ENCODE assay signal across 1 cellular context in the genomic region with DNA sequence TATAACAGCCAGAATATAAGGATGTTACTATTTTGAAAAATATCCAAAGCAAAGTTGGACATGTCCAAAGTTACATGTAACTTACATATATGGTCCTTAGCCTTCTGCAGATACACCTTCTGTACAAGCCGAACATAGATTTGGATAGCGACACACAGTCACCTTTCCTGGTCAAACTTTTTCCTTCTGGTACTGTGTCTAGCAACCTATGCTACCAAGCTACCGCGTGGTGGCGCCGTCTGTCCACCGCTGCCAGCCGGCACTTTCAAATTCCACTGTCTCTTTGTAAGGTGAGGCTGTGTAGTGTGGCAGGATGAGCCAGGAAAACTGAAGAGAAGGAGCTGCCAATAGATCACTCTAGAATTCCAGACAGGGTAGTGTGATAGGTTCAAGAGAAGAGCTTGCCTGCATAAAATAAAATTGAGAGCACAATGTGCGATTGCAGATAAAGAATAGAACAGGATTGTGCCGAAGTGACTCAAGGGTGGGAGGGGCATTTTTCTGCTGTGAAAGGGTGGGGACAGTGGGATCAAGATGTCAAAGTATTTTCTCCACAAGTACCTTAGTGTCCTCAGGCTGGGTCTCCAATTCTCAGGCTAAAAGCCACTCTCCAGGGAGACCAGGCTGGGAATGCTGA.
TF ChIP-seq lines count a peak whose summit lies in the region.

No MANE protein-coding gene starts in this region.

TF ChIP-seq in HepG2, 621 proteins besides CTCF, POLR2A, EP300 and RAD21 (continued from another document and continues in another):
- TF ChIP-seq ZNF747 (CRISPR knock-in tag; IDR thresholded peaks at IDR 0.05; ENCODE audit: borderline replicate concordance) (no peak), SMARCC2 (IDR thresholded peaks at IDR 0.05) (no peak), ZSCAN29 (CRISPR knock-in tag; conservative IDR thresholded peaks at IDR 0.05) (no peak), ZNF772 (CRISPR knock-in tag; IDR thresholded peaks at IDR 0.05) (no peak), PHB2 (IDR thresholded peaks at IDR 0.05; ENCODE audit: partially characterized antibody) (no peak), ZNF34 (CRISPR knock-in tag; IDR thresholded peaks at IDR 0.05; ENCODE audit: borderline replicate concordance) (no peak), ZKSCAN5 (CRISPR knock-in tag; IDR thresholded peaks at IDR 0.05) (no peak), ETV5 (CRISPR knock-in tag; IDR thresholded peaks at IDR 0.05; ENCODE audit: borderline replicate concordance) (0 out of 2 replicates have a peak, but pooled peaks have one; percentile 10), ZNF468 (CRISPR knock-in tag; IDR thresholded peaks at IDR 0.05) (no peak), TBX2 (CRISPR knock-in tag; IDR thresholded peaks at IDR 0.05; ENCODE audit: borderline replicate concordance) (no peak), JUNB (CRISPR knock-in tag; IDR thresholded peaks at IDR 0.05; ENCODE audit: borderline replicate concordance) (0 out of 2 replicates have a peak, but pooled peaks have one; percentile 23), ZNF746 (CRISPR knock-in tag; IDR thresholded peaks at IDR 0.05) (no peak), MIER3 (CRISPR knock-in tag; IDR thresholded peaks at IDR 0.05; ENCODE audit: borderline replicate concordance) (peak; percentile 71; the same call in 1 of the 2 replicates), PPARG (CRISPR knock-in tag; conservative IDR thresholded peaks at IDR 0.05) (peak; percentile 47; the same call in 1 of the 2 replicates), RBFOX2 (IDR thresholded peaks at IDR 0.05; ENCODE audit: low read depth, low read length) (no peak), PAF1 (CRISPR knock-in tag; IDR thresholded peaks at IDR 0.05) (no peak), ZBTB1 (CRISPR knock-in tag; IDR thresholded peaks at IDR 0.05; ENCODE audit: borderline replicate concordance) (no peak), U2AF1 (optimal IDR thresholded peaks at IDR 0.05; ENCODE audit: low read depth, low read length) (no peak), ZNF33B (CRISPR knock-in tag; IDR thresholded peaks at IDR 0.05) (no peak), NBN (conservative IDR thresholded peaks at IDR 0.05) (no peak), ZNF777 (CRISPR knock-in tag; IDR thresholded peaks at IDR 0.05) (no peak), RBM39 (IDR thresholded peaks at IDR 0.05; ENCODE audit: low read depth, low read length, poor library complexity, severe bottlenecking) (no peak), JDP2 (CRISPR knock-in tag; IDR thresholded peaks at IDR 0.05; ENCODE audit: borderline replicate concordance) (no peak), KLF6 (CRISPR knock-in tag; IDR thresholded peaks at IDR 0.05) (no peak), RFXAP (CRISPR knock-in tag; IDR thresholded peaks at IDR 0.05; ENCODE audit: borderline replicate concordance) (no peak)
- TF ChIP-seq, protein P1, sequence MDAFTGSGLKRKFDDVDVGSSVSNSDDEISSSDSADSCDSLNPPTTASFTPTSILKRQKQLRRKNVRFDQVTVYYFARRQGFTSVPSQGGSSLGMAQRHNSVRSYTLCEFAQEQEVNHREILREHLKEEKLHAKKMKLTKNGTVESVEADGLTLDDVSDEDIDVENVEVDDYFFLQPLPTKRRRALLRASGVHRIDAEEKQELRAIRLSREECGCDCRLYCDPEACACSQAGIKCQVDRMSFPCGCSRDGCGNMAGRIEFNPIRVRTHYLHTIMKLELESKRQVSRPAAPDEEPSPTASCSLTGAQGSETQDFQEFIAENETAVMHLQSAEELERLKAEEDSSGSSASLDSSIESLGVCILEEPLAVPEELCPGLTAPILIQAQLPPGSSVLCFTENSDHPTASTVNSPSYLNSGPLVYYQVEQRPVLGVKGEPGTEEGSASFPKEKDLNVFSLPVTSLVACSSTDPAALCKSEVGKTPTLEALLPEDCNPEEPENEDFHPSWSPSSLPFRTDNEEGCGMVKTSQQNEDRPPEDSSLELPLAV (CRISPR knock-in tag; conservative IDR thresholded peaks at IDR 0.05; ENCODE audit: low read depth): no peak
- TF ChIP-seq, protein P2, sequence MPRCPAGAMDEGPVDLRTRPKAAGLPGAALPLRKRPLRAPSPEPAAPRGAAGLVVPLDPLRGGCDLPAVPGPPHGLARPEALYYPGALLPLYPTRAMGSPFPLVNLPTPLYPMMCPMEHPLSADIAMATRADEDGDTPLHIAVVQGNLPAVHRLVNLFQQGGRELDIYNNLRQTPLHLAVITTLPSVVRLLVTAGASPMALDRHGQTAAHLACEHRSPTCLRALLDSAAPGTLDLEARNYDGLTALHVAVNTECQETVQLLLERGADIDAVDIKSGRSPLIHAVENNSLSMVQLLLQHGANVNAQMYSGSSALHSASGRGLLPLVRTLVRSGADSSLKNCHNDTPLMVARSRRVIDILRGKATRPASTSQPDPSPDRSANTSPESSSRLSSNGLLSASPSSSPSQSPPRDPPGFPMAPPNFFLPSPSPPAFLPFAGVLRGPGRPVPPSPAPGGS (CRISPR knock-in tag; IDR thresholded peaks at IDR 0.05): no peak
- TF ChIP-seq, protein P3, sequence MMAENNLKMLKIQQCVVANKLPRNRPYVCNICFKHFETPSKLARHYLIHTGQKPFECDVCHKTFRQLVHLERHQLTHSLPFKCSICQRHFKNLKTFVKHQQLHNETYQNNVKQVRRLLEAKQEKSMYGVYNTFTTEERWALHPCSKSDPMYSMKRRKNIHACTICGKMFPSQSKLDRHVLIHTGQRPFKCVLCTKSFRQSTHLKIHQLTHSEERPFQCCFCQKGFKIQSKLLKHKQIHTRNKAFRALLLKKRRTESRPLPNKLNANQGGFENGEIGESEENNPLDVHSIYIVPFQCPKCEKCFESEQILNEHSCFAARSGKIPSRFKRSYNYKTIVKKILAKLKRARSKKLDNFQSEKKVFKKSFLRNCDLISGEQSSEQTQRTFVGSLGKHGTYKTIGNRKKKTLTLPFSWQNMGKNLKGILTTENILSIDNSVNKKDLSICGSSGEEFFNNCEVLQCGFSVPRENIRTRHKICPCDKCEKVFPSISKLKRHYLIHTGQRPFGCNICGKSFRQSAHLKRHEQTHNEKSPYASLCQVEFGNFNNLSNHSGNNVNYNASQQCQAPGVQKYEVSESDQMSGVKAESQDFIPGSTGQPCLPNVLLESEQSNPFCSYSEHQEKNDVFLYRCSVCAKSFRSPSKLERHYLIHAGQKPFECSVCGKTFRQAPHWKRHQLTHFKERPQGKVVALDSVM (CRISPR knock-in tag; IDR thresholded peaks at IDR 0.05): no peak
- TF ChIP-seq, protein P4, sequence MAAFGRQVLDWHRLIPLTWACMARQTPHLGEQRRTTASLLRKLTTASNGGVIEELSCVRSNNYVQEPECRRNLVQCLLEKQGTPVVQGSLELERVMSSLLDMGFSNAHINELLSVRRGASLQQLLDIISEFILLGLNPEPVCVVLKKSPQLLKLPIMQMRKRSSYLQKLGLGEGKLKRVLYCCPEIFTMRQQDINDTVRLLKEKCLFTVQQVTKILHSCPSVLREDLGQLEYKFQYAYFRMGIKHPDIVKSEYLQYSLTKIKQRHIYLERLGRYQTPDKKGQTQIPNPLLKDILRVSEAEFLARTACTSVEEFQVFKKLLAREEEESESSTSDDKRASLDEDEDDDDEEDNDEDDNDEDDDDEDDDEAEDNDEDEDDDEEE (CRISPR knock-in tag; IDR thresholded peaks at IDR 0.05): no peak
- TF ChIP-seq, protein P5, sequence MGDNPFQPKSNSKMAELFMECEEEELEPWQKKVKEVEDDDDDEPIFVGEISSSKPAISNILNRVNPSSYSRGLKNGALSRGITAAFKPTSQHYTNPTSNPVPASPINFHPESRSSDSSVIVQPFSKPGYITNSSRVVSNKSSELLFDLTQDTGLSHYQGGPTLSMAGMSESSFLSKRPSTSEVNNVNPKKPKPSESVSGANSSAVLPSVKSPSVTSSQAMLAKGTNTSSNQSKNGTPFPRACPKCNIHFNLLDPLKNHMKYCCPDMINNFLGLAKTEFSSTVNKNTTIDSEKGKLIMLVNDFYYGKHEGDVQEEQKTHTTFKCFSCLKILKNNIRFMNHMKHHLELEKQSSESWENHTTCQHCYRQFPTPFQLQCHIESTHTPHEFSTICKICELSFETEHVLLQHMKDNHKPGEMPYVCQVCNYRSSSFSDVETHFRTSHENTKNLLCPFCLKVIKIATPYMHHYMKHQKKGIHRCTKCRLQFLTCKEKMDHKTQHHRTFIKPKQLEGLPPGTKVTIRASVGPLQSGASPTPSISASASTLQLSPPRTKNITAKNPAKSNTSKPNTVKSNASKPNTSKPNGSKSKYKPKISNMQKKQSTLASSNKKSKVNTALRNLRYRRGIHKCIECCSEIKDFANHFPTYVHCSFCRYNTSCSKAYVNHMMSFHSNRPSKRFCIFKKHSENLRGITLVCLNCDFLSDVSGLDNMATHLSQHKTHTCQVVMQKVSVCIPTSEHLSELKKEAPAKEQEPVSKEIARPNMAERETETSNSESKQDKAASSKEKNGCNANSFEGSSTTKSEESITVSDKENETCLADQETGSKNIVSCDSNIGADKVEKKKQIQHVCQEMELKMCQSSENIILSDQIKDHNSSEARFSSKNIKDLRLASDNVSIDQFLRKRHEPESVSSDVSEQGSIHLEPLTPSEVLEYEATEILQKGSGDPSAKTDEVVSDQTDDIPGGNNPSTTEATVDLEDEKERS (CRISPR knock-in tag; IDR thresholded peaks at IDR 0.05): no peak
- TF ChIP-seq, protein P6, sequence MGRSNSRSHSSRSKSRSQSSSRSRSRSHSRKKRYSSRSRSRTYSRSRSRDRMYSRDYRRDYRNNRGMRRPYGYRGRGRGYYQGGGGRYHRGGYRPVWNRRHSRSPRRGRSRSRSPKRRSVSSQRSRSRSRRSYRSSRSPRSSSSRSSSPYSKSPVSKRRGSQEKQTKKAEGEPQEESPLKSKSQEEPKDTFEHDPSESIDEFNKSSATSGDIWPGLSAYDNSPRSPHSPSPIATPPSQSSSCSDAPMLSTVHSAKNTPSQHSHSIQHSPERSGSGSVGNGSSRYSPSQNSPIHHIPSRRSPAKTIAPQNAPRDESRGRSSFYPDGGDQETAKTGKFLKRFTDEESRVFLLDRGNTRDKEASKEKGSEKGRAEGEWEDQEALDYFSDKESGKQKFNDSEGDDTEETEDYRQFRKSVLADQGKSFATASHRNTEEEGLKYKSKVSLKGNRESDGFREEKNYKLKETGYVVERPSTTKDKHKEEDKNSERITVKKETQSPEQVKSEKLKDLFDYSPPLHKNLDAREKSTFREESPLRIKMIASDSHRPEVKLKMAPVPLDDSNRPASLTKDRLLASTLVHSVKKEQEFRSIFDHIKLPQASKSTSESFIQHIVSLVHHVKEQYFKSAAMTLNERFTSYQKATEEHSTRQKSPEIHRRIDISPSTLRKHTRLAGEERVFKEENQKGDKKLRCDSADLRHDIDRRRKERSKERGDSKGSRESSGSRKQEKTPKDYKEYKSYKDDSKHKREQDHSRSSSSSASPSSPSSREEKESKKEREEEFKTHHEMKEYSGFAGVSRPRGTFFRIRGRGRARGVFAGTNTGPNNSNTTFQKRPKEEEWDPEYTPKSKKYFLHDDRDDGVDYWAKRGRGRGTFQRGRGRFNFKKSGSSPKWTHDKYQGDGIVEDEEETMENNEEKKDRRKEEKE (IDR thresholded peaks at IDR 0.05): no peak
- TF ChIP-seq, protein P7, sequence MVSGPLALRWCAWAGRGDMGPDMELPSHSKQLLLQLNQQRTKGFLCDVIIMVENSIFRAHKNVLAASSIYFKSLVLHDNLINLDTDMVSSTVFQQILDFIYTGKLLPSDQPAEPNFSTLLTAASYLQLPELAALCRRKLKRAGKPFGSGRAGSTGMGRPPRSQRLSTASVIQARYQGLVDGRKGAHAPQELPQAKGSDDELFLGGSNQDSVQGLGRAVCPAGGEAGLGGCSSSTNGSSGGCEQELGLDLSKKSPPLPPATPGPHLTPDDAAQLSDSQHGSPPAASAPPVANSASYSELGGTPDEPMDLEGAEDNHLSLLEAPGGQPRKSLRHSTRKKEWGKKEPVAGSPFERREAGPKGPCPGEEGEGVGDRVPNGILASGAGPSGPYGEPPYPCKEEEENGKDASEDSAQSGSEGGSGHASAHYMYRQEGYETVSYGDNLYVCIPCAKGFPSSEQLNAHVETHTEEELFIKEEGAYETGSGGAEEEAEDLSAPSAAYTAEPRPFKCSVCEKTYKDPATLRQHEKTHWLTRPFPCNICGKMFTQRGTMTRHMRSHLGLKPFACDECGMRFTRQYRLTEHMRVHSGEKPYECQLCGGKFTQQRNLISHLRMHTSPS (CRISPR knock-in tag; IDR thresholded peaks at IDR 0.05; ENCODE audit: low read depth): no peak
- TF ChIP-seq, protein P8, sequence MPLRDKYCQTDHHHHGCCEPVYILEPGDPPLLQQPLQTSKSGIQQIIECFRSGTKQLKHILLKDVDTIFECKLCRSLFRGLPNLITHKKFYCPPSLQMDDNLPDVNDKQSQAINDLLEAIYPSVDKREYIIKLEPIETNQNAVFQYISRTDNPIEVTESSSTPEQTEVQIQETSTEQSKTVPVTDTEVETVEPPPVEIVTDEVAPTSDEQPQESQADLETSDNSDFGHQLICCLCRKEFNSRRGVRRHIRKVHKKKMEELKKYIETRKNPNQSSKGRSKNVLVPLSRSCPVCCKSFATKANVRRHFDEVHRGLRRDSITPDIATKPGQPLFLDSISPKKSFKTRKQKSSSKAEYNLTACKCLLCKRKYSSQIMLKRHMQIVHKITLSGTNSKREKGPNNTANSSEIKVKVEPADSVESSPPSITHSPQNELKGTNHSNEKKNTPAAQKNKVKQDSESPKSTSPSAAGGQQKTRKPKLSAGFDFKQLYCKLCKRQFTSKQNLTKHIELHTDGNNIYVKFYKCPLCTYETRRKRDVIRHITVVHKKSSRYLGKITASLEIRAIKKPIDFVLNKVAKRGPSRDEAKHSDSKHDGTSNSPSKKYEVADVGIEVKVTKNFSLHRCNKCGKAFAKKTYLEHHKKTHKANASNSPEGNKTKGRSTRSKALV (CRISPR knock-in tag; IDR thresholded peaks at IDR 0.05): no peak
- TF ChIP-seq, protein P9, sequence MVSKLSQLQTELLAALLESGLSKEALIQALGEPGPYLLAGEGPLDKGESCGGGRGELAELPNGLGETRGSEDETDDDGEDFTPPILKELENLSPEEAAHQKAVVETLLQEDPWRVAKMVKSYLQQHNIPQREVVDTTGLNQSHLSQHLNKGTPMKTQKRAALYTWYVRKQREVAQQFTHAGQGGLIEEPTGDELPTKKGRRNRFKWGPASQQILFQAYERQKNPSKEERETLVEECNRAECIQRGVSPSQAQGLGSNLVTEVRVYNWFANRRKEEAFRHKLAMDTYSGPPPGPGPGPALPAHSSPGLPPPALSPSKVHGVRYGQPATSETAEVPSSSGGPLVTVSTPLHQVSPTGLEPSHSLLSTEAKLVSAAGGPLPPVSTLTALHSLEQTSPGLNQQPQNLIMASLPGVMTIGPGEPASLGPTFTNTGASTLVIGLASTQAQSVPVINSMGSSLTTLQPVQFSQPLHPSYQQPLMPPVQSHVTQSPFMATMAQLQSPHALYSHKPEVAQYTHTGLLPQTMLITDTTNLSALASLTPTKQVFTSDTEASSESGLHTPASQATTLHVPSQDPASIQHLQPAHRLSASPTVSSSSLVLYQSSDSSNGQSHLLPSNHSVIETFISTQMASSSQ (IDR thresholded peaks at IDR 0.05; ENCODE audit: low read depth): no peak
- TF ChIP-seq, protein P9 (CRISPR knock-in tag; IDR thresholded peaks at IDR 0.05; ENCODE audit: borderline replicate concordance): no peak
